Comparison of ENCODE assay signal across 8 cellular contexts in the genomic region with DNA sequence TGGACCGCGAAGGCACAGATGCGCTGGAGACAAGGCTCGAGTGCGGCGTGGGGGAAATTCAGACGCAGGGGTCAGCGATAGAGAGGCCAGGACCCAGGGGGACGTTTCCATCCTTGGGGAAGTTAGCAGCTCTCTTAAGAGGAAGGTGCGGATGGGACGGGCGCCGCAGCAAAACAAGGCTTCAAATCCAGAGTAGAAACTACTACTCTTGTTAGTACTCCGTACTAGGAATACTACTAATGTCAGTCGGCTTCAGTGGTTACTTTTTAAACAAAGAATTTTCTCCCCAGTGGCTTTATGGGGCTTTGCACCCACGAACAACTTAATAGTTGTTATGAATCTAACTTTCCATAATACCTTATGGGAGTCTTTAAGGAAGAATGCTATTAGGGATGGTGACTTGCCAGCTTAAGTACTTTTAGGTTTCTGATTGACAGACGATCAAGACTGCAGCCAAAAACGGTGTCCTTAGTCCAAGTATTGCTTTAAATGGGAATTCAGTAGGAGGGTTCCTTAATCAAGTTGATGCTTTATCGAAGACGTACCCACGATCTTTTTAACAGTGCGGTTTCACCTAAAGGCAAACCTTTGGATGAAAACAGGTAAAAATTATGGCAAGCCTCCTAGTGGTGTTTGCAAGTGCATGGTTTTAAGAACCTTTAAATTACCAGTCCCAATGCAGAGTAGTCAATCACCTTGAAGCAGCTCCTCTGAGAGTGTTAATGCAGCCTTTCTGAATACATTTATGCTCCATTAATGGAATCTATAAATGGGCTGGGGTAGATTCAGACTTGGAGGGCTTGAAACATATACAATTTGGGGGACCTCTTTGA. TPM values are rescaled to one million over a fixed set of nuclear protein-coding genes. Genes with fewer than 3 reads are reported as not detected.
DNase-seq lines count a peak whose midpoint lies in the region; ATAC-seq, FAIRE-seq and TF ChIP-seq lines count a peak whose summit lies in the region.

No MANE protein-coding gene starts in this region.

- peak in 1 of 9 donors; percentile 3 for TF ChIP-seq CTCF in heart right ventricle (IDR thresholded peaks at IDR 0.05)
- TF ChIP-seq CTCF in body of pancreas (IDR thresholded peaks at IDR 0.05): peak in 1 of 7 experiments; percentile 24
- peak in 1 of 2 donors; percentile 26 for TF ChIP-seq CTCF in suprapubic skin (IDR thresholded peaks at IDR 0.05)

- H3K36me3 ChIP-seq in heart right ventricle (peaks cover 0 to 7% (median 0%) of the 10 kb centered on the region in 9 donors), body of pancreas (replicated peaks in 1 of 2; ENCODE audit: insufficient read depth in 1 of 2, low read depth in 2 of 2) (no peaks in the 10 kb centered on the region), suprapubic skin (no peaks in the 10 kb centered on the region)

- no peak for FAIRE-seq in frontal cortex (lab: Jason Lieb, UNC)

- TF ChIP-seq EP300 in suprapubic skin (IDR thresholded peaks at IDR 0.05): no peak

- WGBS in heart right ventricle, 2 donors: 9 to 10% methylated on average over 22 of the region's 22 CpGs
- 2 to 7% methylated on average over 16 to 22 of the region's 22 CpGs for WGBS in body of pancreas, 2 donors
- 5% methylated on average over 22 of the region's 22 CpGs for WGBS in suprapubic skin

- H3K4me3 ChIP-seq in heart right ventricle: peak overlapping the region; percentile 53 to 99 (median 92)
- peak overlapping the region in 1 of 2 donors; percentile 62 for H3K4me3 ChIP-seq in body of pancreas
- peak overlapping the region; percentile 85 for H3K4me3 ChIP-seq in suprapubic skin

- ATAC-seq in heart right ventricle: peak in 4 of 8 donors; percentile 2 to 11 (median 6)
- no peak for ATAC-seq in Right ventricle myocardium superior (ENCODE audit: poor library complexity)
- peak; percentile 22 for ATAC-seq in HG02678 (IDR thresholded peaks at IDR 0.05; ENCODE audit: unreplicated experiment)
- ATAC-seq in body of pancreas: peak; percentile 13
- ATAC-seq in left colon: peak; percentile 9

- DNase-seq in heart right ventricle: no peak
- DNase-seq in Right ventricle myocardium superior: no peak
- DNase-seq in NCI-H446 treated with DMSO at 0.1 percent for 48 hours (lab: John Stamatoyannopoulos, UW): peak; percentile 8
- DNase-seq in body of pancreas: no peak
- no peak for DNase-seq in left colon
- DNase-seq in suprapubic skin (ENCODE audit: low spot score in 2 of 2): no peak
- no peak for DNase-seq in frontal cortex (ENCODE audit: low spot score in 2 of 2)

- H3K27ac ChIP-seq in heart right ventricle (peak overlapping the region; percentile 81 to 98 (median 96)), body of pancreas (peak overlapping the region; percentile 93 to 96 (median 94)), suprapubic skin (peak overlapping the region; percentile 82)

- intact Hi-C loops in heart right ventricle (cut with DNase I) (loop anchor here in 8 of 10 donors (1.0 to 5.0 kb wide), 4 partner anchors 16 to 58 kb away; no protein-coding TSS in a partner anchor), Right ventricle myocardium superior (cut with DNase I) (loop anchor here (2.0 kb wide), 1 partner anchor 58 kb away; no protein-coding TSS in a partner anchor), body of pancreas (cut with DNase I) (loop anchor here (5.0 kb wide), 1 partner anchor 57 kb away; no protein-coding TSS in a partner anchor), left colon (cut with DNase I, micrococcal nuclease) (loop anchor here in 1 of 2 donors (2.0 kb wide), 1 partner anchor 58 kb away; no protein-coding TSS in a partner anchor)

- H3K4me1 ChIP-seq in heart right ventricle (peaks cover 0 to 34% (median 28%) of the 10 kb centered on the region in 9 donors), body of pancreas (peaks cover 36% of the 10 kb centered on the region), suprapubic skin (peaks cover 32% of the 10 kb centered on the region)

- H3K27me3 ChIP-seq in heart right ventricle (no peaks in the 10 kb centered on the region), body of pancreas (no peaks in the 10 kb centered on the region), suprapubic skin (no peaks in the 10 kb centered on the region)

- H3K9me3 ChIP-seq in heart right ventricle: no peaks in the 10 kb centered on the region
- no peaks in the 10 kb centered on the region for H3K9me3 ChIP-seq in body of pancreas
- no peaks in the 10 kb centered on the region for H3K9me3 ChIP-seq in suprapubic skin

- TF ChIP-seq POLR2A in body of pancreas (IDR thresholded peaks at IDR 0.05) (no peak), suprapubic skin (IDR thresholded peaks at IDR 0.05) (no peak)

RNA-seq across cellular contexts. Expression of gene IDE, which starts 0.9 kb away (rescaled TPM):
- total RNA-seq in heart right ventricle: 10 to 100 TPM; 41.8 to 58.5 (median 47.5) TPM
- 10 to 100 TPM; 11.0 to 14.1 TPM for polyA plus RNA-seq in heart right ventricle
- 50.5 TPM for total RNA-seq in Right ventricle myocardium superior
- 10 to 100 TPM; 13.8 to 19.5 TPM for total RNA-seq in body of pancreas
- 10 to 100 TPM; 40.4 to 43.5 TPM for total RNA-seq in left colon
- total RNA-seq in suprapubic skin: 100 to 1,000 TPM; 107 to 300 (median 185) TPM
- total RNA-seq in frontal cortex: 15.9 TPM

RNA-seq across cellular contexts. Expression of gene KIF11, which starts 18.2 kb away (rescaled TPM):
- 1 to 10 TPM in 4 of 10 donors, under 1 TPM in 6; 0.30 to 4.4 (median 0.84) TPM for total RNA-seq in heart right ventricle
- under 1 TPM; 0.20 to 0.29 TPM for polyA plus RNA-seq in heart right ventricle
- total RNA-seq in Right ventricle myocardium superior: 0.78 TPM
- under 1 TPM; 0.26 to 0.66 TPM for total RNA-seq in body of pancreas
- 1 to 10 TPM; 3.5 to 8.6 TPM for total RNA-seq in left colon
- 1 to 10 TPM; 3.1 to 5.4 (median 4.1) TPM for total RNA-seq in suprapubic skin
- total RNA-seq in frontal cortex: 5.3 TPM
